ENCODE assay signal across 25 cellular contexts in genomic region chr4:103938488-103938887, GRCh38.
"Had no signal": no experiment of that assay in that cellular context is flagged by ENCODE, and none has a peak within 500 bp of the region (broad histone marks: within the 10 kb centered on the region; RNA-seq: fewer than 3 reads in every experiment).

No MANE protein-coding gene starts in this region.

- H3K36me3 ChIP-seq: esophagus squamous epithelium, gastrocnemius medialis, heart right ventricle, left lung, lower lobe of right lung had no signal

- H3K4me3 ChIP-seq: coronary artery, dorsolateral prefrontal cortex, esophagus squamous epithelium, gastrocnemius medialis, heart right ventricle, left lung, lower lobe of right lung had no signal

- H3K27me3 ChIP-seq: esophagus squamous epithelium, gastrocnemius medialis, heart right ventricle, left lung had no signal

- FAIRE-seq: colon, islet of Langerhans, keratinocyte had no signal

- DNase-seq: dermis blood vessel endothelial cell; dorsolateral prefrontal cortex; effector CD4-positive, alpha-beta T cell; effector memory CD4-positive, alpha-beta T cell; erythroblast; esophagus squamous epithelium; foreskin fibroblast; foreskin melanocyte; gastrocnemius medialis; glutamatergic neuron; head of caudate nucleus; heart right ventricle; hippocampal formation; left cardiac atrium; left lung; left ventricle myocardium superior; lower lobe of right lung; mesenchymal stem cell; midbrain had no signal

- H3K4me1 ChIP-seq: esophagus squamous epithelium, gastrocnemius medialis, heart right ventricle, left lung, lower lobe of right lung had no signal

- H3K9me3 ChIP-seq: esophagus squamous epithelium, gastrocnemius medialis, left lung, lower lobe of right lung had no signal

- H3K27ac ChIP-seq: coronary artery, dorsolateral prefrontal cortex, epithelial cell of prostate, esophagus squamous epithelium, gastrocnemius medialis, heart right ventricle, left lung, lower lobe of right lung had no signal

- ATAC-seq: esophagus mucosa, gastrocnemius medialis, heart right ventricle, left cardiac atrium, left lung, left ventricle myocardium superior had no signal
